ENCODE assay signal across 1 cellular context in genomic region chr12:21659383-21659782, GRCh38.
TF ChIP-seq lines count a peak whose summit lies in the region.

No MANE protein-coding gene starts in this region.

TF ChIP-seq in HCT116, 20 proteins besides CTCF, POLR2A, EP300 and RAD21:
- no peak for TF ChIP-seq YY1 (IDR thresholded peaks at IDR 0.05; ENCODE audit: extremely low read depth, insufficient replicate concordance, low read depth, low read length)
- TF ChIP-seq ZBTB33 (IDR thresholded peaks at IDR 0.05; ENCODE audit: extremely low read depth, insufficient replicate concordance, low read length) = no peak
- TF ChIP-seq EGR1 (IDR thresholded peaks at IDR 0.05; ENCODE audit: low read depth) = no peak
